Comparison of ENCODE assay signal across 22 cellular contexts in genomic region chr1:107899655-107900054, GRCh38.
DNase-seq lines count a peak whose midpoint lies in the region; ATAC-seq and TF ChIP-seq lines count a peak whose summit lies in the region.
"Had no signal": no experiment of that assay in that cellular context is flagged by ENCODE, and none has a peak within 500 bp of the region (broad histone marks: within the 10 kb centered on the region; RNA-seq: fewer than 3 reads in every experiment).

No MANE protein-coding gene starts in this region.

- H3K27ac Mint-ChIP-seq in T-helper 17 cell (peak overlapping the region; percentile 3), immature natural killer cell (peak overlapping the region; percentile 36 to 81 (median 72)), Caco-2 (ENCODE audit: unreplicated experiment) (no peak overlapping the region)
- H3K27ac Mint-ChIP-seq: endodermal cell, mesothelial cell of epicardium had no signal

- TF ChIP-seq CTCF in HEK293 (tag by site-specific recombination; IDR thresholded peaks at IDR 0.05) (no peak), Caco-2 (IDR thresholded peaks at IDR 0.05; ENCODE audit: insufficient read depth in 1 of 2, low read depth in 1 of 2, low read length in 1 of 2, severe bottlenecking in 1 of 2, unreplicated experiment in 1 of 2) (no peak)

- H3K27me3 ChIP-seq in BLaER1 (no peaks in the 10 kb centered on the region), Caco-2 (replicated peaks; ENCODE audit: control insufficient read depth, insufficient read depth, low read length) (no peaks in the 10 kb centered on the region)
- H3K27me3 ChIP-seq: adrenal gland, testis had no signal

- DNase-seq in T-helper 17 cell (no peak), immature natural killer cell (no peak), NCI-H2029 (lab: John Stamatoyannopoulos, UW) (no peak), NCI-H1930 (lab: John Stamatoyannopoulos, UW) (no peak), Caco-2 (no peak), NCI-H1048 (lab: John Stamatoyannopoulos, UW) (no peak)
- DNase-seq: ACHN; activated CD4-positive, alpha-beta T cell treated with anti-CD3 and anti-CD28 coated beads, Interleukin-2, amount 50 U/mL, for 1 hour; adrenal gland; endodermal cell; MG63; NCI-H1436 treated with DMSO at 0.1 percent for 48 hours; NCI-H69; SHP77 treated with DMSO at 0.1 percent for 48 hours; testis had no signal

- H3K4me3 Mint-ChIP-seq in T-helper 17 cell (no peak overlapping the region), immature natural killer cell (peak overlapping the region; percentile 2 to 58 (median 26)), Caco-2 (ENCODE audit: unreplicated experiment) (no peak overlapping the region)
- H3K4me3 Mint-ChIP-seq: endodermal cell, mesothelial cell of epicardium, neural crest cell had no signal

- H3K4me1 ChIP-seq in BLaER1, result peaks cover 94% of the 10 kb centered on the region
- H3K4me1 ChIP-seq in HEK293 (ENCODE audit: control insufficient read depth, insufficient read depth, low read length), result peaks cover 3% of the 10 kb centered on the region; the same call in 1 of the 2 replicates
- H3K4me1 ChIP-seq in Caco-2, result no peaks in the 10 kb centered on the region
- H3K4me1 ChIP-seq: adrenal gland, prostate gland, testis had no signal

- intact Hi-C loops in Caco-2 (cut with micrococcal nuclease; ENCODE audit: unreplicated experiment), result loop anchor here (5.0 kb wide), 1 partner anchor 228 kb away; no protein-coding TSS in a partner anchor

- H3K4me2 ChIP-seq in BLaER1, result peak overlapping the region; percentile 93

- no TSS peak for BruUV-seq in Caco-2 (replicated peaks; lab: Mats Ljungman, UMichigan)

- peak overlapping the region; percentile 23; the same call in 1 of the 2 replicates for H3K9ac ChIP-seq in BLaER1

- POLR2A ChIA-PET in HEK293 (lab: Yijun Ruan, JAX) (no interaction called here), Caco-2 (lab: Charles Lee) (no interaction called here)

- H4K20me1 ChIP-seq in BLaER1, result peaks cover 23% of the 10 kb centered on the region; the same call in 1 of the 2 replicates

- no peak overlapping the region for H3K4me3 ChIP-seq in BLaER1
- H3K4me3 ChIP-seq in HEK293 (ENCODE audit: low read depth, low read length), result no peak overlapping the region
- no peak overlapping the region for H3K4me3 ChIP-seq in Caco-2 (ENCODE audit: low read depth, low read length)
- H3K4me3 ChIP-seq: adrenal gland, coronary artery, MG63, prostate gland, testis had no signal

- H3K27ac ChIP-seq in BLaER1 (peak overlapping the region; percentile 69), HEK293 (ENCODE audit: extremely low read depth, low read depth, low read length) (no peak overlapping the region)
- H3K27ac ChIP-seq: adrenal gland, coronary artery, prostate gland, testis had no signal

- no peak for ATAC-seq in T-helper 17 cell
- ATAC-seq: HepG2 had no signal

- H3K9me3 Mint-ChIP-seq in immature natural killer cell (no peaks in the 10 kb centered on the region), Caco-2 (ENCODE audit: unreplicated experiment) (no peaks in the 10 kb centered on the region)
- H3K9me3 Mint-ChIP-seq: endodermal cell, mesothelial cell of epicardium, neural crest cell had no signal

- H3K27me3 Mint-ChIP-seq in T-helper 17 cell, result no peaks in the 10 kb centered on the region
- H3K27me3 Mint-ChIP-seq in immature natural killer cell (ENCODE audit: low read depth in 3 of 3), result peaks cover 0 to 1% (median 0%) of the 10 kb centered on the region in 3 donors
- peaks cover 7% of the 10 kb centered on the region for H3K27me3 Mint-ChIP-seq in Caco-2 (ENCODE audit: insufficient read depth, unreplicated experiment)

- H3K36me3 ChIP-seq in BLaER1, result peaks cover 4% of the 10 kb centered on the region; the same call in 1 of the 2 replicates
- H3K36me3 ChIP-seq in HEK293 (ENCODE audit: control insufficient read depth in 2 of 2, insufficient read depth in 1 of 2, low read length in 2 of 2), result no peaks in the 10 kb centered on the region
- H3K36me3 ChIP-seq in Caco-2 (ENCODE audit: control insufficient read depth, insufficient read depth, low read length), result no peaks in the 10 kb centered on the region
- H3K36me3 ChIP-seq: adrenal gland, MG63, prostate gland had no signal

- CTCF ChIA-PET in HEK293 (lab: Yijun Ruan, JAX) (interaction anchor here (0.6 to 0.7 kb wide), 2 partner anchors 73 to 1971 kb away, joined by 3 to 4 read pairs; no protein-coding TSS in a partner anchor), Caco-2 (lab: Charles Lee) (no interaction called here)

- H3K36me3 Mint-ChIP-seq in T-helper 17 cell (ENCODE audit: low read depth) (peaks cover 2% of the 10 kb centered on the region), immature natural killer cell (no peaks in the 10 kb centered on the region), Caco-2 (ENCODE audit: insufficient read depth, unreplicated experiment) (no peaks in the 10 kb centered on the region)
- H3K36me3 Mint-ChIP-seq: mesothelial cell of epicardium had no signal

- H3K9me3 ChIP-seq in BLaER1 (peaks cover 16% of the 10 kb centered on the region), HEK293 (ENCODE audit: control insufficient read depth, insufficient read depth, low read depth, low read length) (no peaks in the 10 kb centered on the region), T-helper 17 cell (ENCODE audit: control insufficient read depth, low read length, poor library complexity, severe bottlenecking) (no peaks in the 10 kb centered on the region), Caco-2 (no peaks in the 10 kb centered on the region)
- H3K9me3 ChIP-seq: adrenal gland, MG63, prostate gland, testis had no signal

- H3K4me1 Mint-ChIP-seq in T-helper 17 cell (peaks cover 18% of the 10 kb centered on the region), immature natural killer cell (peaks cover 86 to 94% of the 10 kb centered on the region in 2 donors), Caco-2 (ENCODE audit: low read depth, unreplicated experiment) (no peaks in the 10 kb centered on the region)
- H3K4me1 Mint-ChIP-seq: neural crest cell had no signal

TF ChIP-seq in HEK293, 187 proteins besides CTCF, POLR2A, EP300 and RAD21 (continues in another document):
- TF ChIP-seq ZFP3 (tag by site-specific recombination; IDR thresholded peaks at IDR 0.05; ENCODE audit: low read depth) (no peak), ZNF280D (tag by site-specific recombination; IDR thresholded peaks at IDR 0.05) (no peak), ZNF514 (tag by site-specific recombination; IDR thresholded peaks at IDR 0.05) (no peak), ZNF626 (tag by site-specific recombination; IDR thresholded peaks at IDR 0.05) (no peak), TCF7L2 (IDR thresholded peaks at IDR 0.05; ENCODE audit: borderline replicate concordance, low read depth, low read length) (peak; percentile 70), SP2 (tag by site-specific recombination; IDR thresholded peaks at IDR 0.05) (no peak), FEZF1 (tag by site-specific recombination; IDR thresholded peaks at IDR 0.05) (no peak), ZBTB20 (tag by site-specific recombination; IDR thresholded peaks at IDR 0.05) (no peak), OSR2 (tag by site-specific recombination; IDR thresholded peaks at IDR 0.05) (no peak), ZNF266 (tag by site-specific recombination; IDR thresholded peaks at IDR 0.05; ENCODE audit: low read depth) (peak; percentile 65; the same call in 1 of the 2 replicates), ZNF19 (tag by site-specific recombination; IDR thresholded peaks at IDR 0.05; ENCODE audit: low read depth) (no peak), REST (tag by site-specific recombination; IDR thresholded peaks at IDR 0.05) (no peak)

Comparison
In these comparisons a context has a peak if more than half of its experiments do, and no peak if none do; other contexts are left out.
1. H3K4me3 Mint-ChIP-seq: peak in immature natural killer cell (5 of 5); none in T-helper 17 cell (single experiment) and Caco-2 (single experiment).